In the genomic region with DNA sequence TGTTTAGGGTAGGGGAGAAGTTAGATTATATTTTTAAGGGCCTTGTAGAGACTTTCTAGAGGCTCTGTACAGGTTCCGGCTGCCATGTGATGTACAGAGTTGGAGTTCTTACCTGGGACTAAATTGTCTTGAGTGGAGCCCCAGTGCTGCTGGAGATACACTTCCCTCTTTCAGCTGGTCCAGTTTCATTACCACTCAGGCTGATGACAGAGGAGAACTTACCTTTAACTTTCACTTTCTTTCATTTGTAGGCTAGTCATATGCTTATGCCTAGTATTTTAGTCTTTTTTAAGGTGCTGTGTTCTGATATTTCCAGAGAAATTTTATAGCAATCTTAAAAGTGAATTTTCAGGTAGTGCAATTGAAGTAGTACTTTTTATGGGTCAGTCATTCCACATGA, we compare ENCODE assay signal across 11 cellular contexts.
DNase-seq lines count a peak whose midpoint lies in the region; ATAC-seq and TF ChIP-seq lines count a peak whose summit lies in the region.
"Had no signal": no experiment of that assay in that cellular context is flagged by ENCODE, and none has a peak within 500 bp of the region (broad histone marks: within the 10 kb centered on the region; RNA-seq: fewer than 3 reads in every experiment).

No MANE protein-coding gene starts in this region.

- no peaks in the 10 kb centered on the region for H3K27me3 ChIP-seq in brain microvascular endothelial cell (replicated peaks)

- no peak overlapping the region for H3K4me3 ChIP-seq in brain microvascular endothelial cell (ENCODE audit: low read depth, low read length)

- DNase-seq in germinal center (ENCODE audit: low spot score) (peak; percentile 75), brain microvascular endothelial cell (no peak), anterior cingulate cortex (lab: John Stamatoyannopoulos, UW) (no peak), islet precursor cell (no peak)
- DNase-seq: activated effector memory CD4-positive, alpha-beta T cell treated with anti-CD3 and anti-CD28 coated beads, Interleukin-2, amount 50 U/mL, for 16 hours; effector memory CD4-positive, alpha-beta T cell; NCI-H524 treated with DMSO at 0.1 percent for 48 hours had no signal

- no peak overlapping the region for H3K27ac ChIP-seq in brain microvascular endothelial cell

- no peaks in the 10 kb centered on the region for H3K36me3 ChIP-seq in brain microvascular endothelial cell (replicated peaks)

- ATAC-seq in GM18517 (IDR thresholded peaks at IDR 0.05; ENCODE audit: unreplicated experiment) (peak; percentile 86), GM21576 (IDR thresholded peaks at IDR 0.05; ENCODE audit: unreplicated experiment) (peak; percentile 71), HG03521 (IDR thresholded peaks at IDR 0.05; ENCODE audit: unreplicated experiment) (peak; percentile 61), SK-N-SH treated with all-trans-retinoic acid at 6 μM for 48 hours (no peak)

- in situ Hi-C loops in brain microvascular endothelial cell (cut with HindIII; ENCODE audit: low pct_ligation_motif_present, low sequenced_read_pairs), result no loop called here

- no peak for TF ChIP-seq CTCF in brain microvascular endothelial cell (IDR thresholded peaks at IDR 0.05; ENCODE audit: low read depth, low read length, missing control alignments)

TF ChIP-seq in SK-N-SH treated with all-trans-retinoic acid at 6 μM for 48 hours, 23 proteins besides CTCF, POLR2A, EP300 and RAD21:
- no peak for TF ChIP-seq ZNF70 (CRISPR knock-in tag; IDR thresholded peaks at IDR 0.05)
- no peak for TF ChIP-seq ZNF8 (CRISPR knock-in tag; IDR thresholded peaks at IDR 0.05)
- TF ChIP-seq, protein P1, sequence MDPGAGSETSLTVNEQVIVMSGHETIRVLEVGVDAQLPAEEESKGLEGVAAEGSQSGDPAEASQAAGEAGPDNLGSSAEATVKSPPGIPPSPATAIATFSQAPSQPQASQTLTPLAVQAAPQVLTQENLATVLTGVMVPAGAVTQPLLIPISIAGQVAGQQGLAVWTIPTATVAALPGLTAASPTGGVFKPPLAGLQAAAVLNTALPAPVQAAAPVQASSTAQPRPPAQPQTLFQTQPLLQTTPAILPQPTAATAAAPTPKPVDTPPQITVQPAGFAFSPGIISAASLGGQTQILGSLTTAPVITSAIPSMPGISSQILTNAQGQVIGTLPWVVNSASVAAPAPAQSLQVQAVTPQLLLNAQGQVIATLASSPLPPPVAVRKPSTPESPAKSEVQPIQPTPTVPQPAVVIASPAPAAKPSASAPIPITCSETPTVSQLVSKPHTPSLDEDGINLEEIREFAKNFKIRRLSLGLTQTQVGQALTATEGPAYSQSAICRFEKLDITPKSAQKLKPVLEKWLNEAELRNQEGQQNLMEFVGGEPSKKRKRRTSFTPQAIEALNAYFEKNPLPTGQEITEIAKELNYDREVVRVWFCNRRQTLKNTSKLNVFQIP (CRISPR knock-in tag; IDR thresholded peaks at IDR 0.05; ENCODE audit: borderline replicate concordance, low read depth), result no peak
- TF ChIP-seq OSR1 (CRISPR knock-in tag; IDR thresholded peaks at IDR 0.05), result no peak
- TF ChIP-seq ARNTL (CRISPR knock-in tag; IDR thresholded peaks at IDR 0.05; ENCODE audit: borderline replicate concordance, low read depth), result no peak
- no peak for TF ChIP-seq ZC3H10 (CRISPR knock-in tag; IDR thresholded peaks at IDR 0.05)
TF ChIP-seq in SK-N-SH treated with all-trans-retinoic acid at 6 μM for 48 hours: peak in this region for 0.
